ENCODE assay signal across 10 cellular contexts in the genomic region with DNA sequence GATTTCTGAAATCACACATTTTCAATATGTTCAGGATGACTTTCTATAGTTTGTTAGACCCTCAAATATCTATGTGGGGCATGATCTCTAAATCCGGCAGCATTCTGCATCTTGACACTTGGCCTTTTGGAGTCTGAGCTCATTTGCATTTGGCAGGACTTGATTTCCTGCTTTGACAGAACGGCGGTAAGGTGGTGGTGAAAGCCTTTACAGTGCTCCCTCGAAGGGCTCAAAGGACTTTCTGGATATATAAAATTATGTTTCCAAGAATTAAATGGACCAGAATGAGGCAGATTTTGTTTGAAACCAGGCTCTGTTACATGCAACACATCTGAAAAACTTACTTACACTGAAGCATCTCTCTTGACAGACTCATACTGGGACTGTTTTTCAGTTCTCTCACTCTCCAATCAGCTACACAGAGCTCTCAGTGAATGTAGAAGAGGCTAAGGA.
DNase-seq lines count a peak whose midpoint lies in the region; ATAC-seq and TF ChIP-seq lines count a peak whose summit lies in the region.
"Had no signal": no experiment of that assay in that cellular context is flagged by ENCODE, and none has a peak within 500 bp of the region (broad histone marks: within the 10 kb centered on the region; RNA-seq: fewer than 3 reads in every experiment).

No MANE protein-coding gene starts in this region.

- H3K4me2 ChIP-seq in parathyroid adenoma (ENCODE audit: low read length), result no peak overlapping the region

- peaks cover 47% of the 10 kb centered on the region for H3K4me1 Mint-ChIP-seq in HFFc6 (ENCODE audit: low read depth)

- DNase-seq in SK-N-MC (ENCODE audit: low read depth, low spot score), result no peak
- DNase-seq in heart left ventricle, result no peak
- no peak for DNase-seq in stimulated activated CD4-positive, alpha-beta T cell treated with anti-CD3 and anti-CD28 coated beads, Interleukin-2, amount 100 ng/mL, for 24 hours
- no peak for DNase-seq in KG1 (lab: John Stamatoyannopoulos, UW)
- no peak for DNase-seq in NCI-H345 (lab: John Stamatoyannopoulos, UW)
- no peak for DNase-seq in HFFc6
- DNase-seq: activated CD8-positive, alpha-beta memory T cell treated with anti-CD3 and anti-CD28 coated beads, Interleukin-2, amount 50 U/mL, for 4 hours; NCI-H2029 had no signal

- H3K79me2 ChIP-seq in ACC112 (ENCODE audit: control insufficient read depth, insufficient read depth, low read length, unreplicated experiment) (no peaks in the 10 kb centered on the region), parathyroid adenoma (no peaks in the 10 kb centered on the region)

- no peak for TF ChIP-seq POLR2A in heart left ventricle (IDR thresholded peaks at IDR 0.05)

- H3K36me3 Mint-ChIP-seq in HFFc6 (ENCODE audit: low read depth), result no peaks in the 10 kb centered on the region

- H3K9me3 ChIP-seq in SK-N-MC (ENCODE audit: low read depth, low read length) (no peaks in the 10 kb centered on the region), heart left ventricle (no peaks in the 10 kb centered on the region), parathyroid adenoma (ENCODE audit: control insufficient read depth, low read length) (no peaks in the 10 kb centered on the region)

- no peaks in the 10 kb centered on the region for H3K36me3 ChIP-seq in ACC112 (ENCODE audit: insufficient read depth, low read length)
- H3K36me3 ChIP-seq in SK-N-MC (ENCODE audit: insufficient read depth, low read length), result no peaks in the 10 kb centered on the region
- H3K36me3 ChIP-seq in heart left ventricle, result no peaks in the 10 kb centered on the region
- no peaks in the 10 kb centered on the region for H3K36me3 ChIP-seq in parathyroid adenoma (ENCODE audit: control insufficient read depth, insufficient read depth, low read length)

- H3K4me3 ChIP-seq in ACC112 (ENCODE audit: low read depth, low read length), result peak overlapping the region; percentile 70
- peak overlapping the region; percentile 47 for H3K4me3 ChIP-seq in SK-N-MC
- H3K4me3 ChIP-seq in heart left ventricle, result peak overlapping the region in 10 of 12 donors; percentile 18 to 51 (median 38)
- H3K4me3 ChIP-seq in parathyroid adenoma (ENCODE audit: low read depth, low read length), result no peak overlapping the region

- no peaks in the 10 kb centered on the region; the same call in 1 of the 2 replicates for H3K27me3 Mint-ChIP-seq in HFFc6 (ENCODE audit: insufficient read depth)

- no peak for TF ChIP-seq CTCF in heart left ventricle (IDR thresholded peaks at IDR 0.05)
- no peak for TF ChIP-seq CTCF in parathyroid adenoma (IDR thresholded peaks at IDR 0.05)
- TF ChIP-seq CTCF in HFFc6 (IDR thresholded peaks at IDR 0.05), result no peak

- no peaks in the 10 kb centered on the region for H3K9me3 Mint-ChIP-seq in HFFc6

- ATAC-seq in heart left ventricle, result peak in 2 of 4 donors; percentile 19 to 25

- H3K27me3 ChIP-seq in ACC112 (ENCODE audit: insufficient read depth, low read length) (no peaks in the 10 kb centered on the region), heart left ventricle (no peaks in the 10 kb centered on the region), parathyroid adenoma (ENCODE audit: control insufficient read depth, insufficient read depth, low read length) (no peaks in the 10 kb centered on the region)

- 0 to 10% (median 3%) methylated on average over 4 of the region's 4 CpGs for WGBS in heart left ventricle, 4 donors

- intact Hi-C loops in heart left ventricle (cut with DNase I), result loop anchor here (2.0 to 10.0 kb wide), 15 partner anchors 49 to 499 kb away; a partner anchor contains a TSS

- H3K4me3 Mint-ChIP-seq in HFFc6, result no peak overlapping the region

- H3K9ac ChIP-seq in SK-N-MC (ENCODE audit: insufficient read length), result no peak overlapping the region
- no peak overlapping the region for H3K9ac ChIP-seq in parathyroid adenoma

- H3K27ac ChIP-seq in ACC112 (ENCODE audit: low read depth, low read length) (peak overlapping the region; percentile 86), SK-N-MC (no peak overlapping the region), heart left ventricle (peak overlapping the region; percentile 80 to 95 (median 88)), parathyroid adenoma (peak overlapping the region; percentile 49)

- no peak overlapping the region; the same call in 1 of the 2 replicates for H3K27ac Mint-ChIP-seq in HFFc6

- H3K4me1 ChIP-seq in ACC112 (ENCODE audit: control insufficient read depth, insufficient read depth, low read length, unreplicated experiment) (peaks cover 27% of the 10 kb centered on the region), heart left ventricle (peaks cover 5 to 44% (median 29%) of the 10 kb centered on the region in 12 donors), parathyroid adenoma (no peaks in the 10 kb centered on the region)

- peak overlapping the region; percentile 90 for H2AFZ ChIP-seq in ACC112 (ENCODE audit: low read length, unreplicated experiment)
- H2AFZ ChIP-seq in parathyroid adenoma, result no peak overlapping the region
